ENCODE assay signal across 22 cellular contexts in the genomic region with DNA sequence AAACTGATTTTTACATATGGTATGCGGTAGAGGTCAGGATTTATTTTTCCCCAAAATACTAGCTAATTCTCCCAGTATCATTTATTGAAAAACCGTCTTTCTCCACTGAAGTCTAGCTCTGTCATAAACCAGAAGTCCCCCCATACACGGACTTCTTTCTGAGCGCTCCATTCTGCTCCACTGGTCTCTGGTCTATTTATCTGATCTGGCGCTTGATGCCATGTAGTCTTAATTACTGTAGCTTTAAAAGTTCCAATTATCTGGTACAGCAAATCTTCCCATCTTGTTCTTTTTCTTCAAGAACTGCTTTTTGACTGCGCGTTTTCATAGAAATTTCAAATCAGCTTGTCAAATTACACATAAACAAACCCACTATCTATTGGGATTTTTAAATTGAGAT. TPM values are rescaled to one million over a fixed set of nuclear protein-coding genes. Genes with fewer than 3 reads are reported as not detected.
A peak's percentile ranks its signal among the peaks of the same experiment; 100 is the strongest.
DNase-seq lines count a peak whose midpoint lies in the region; ATAC-seq and TF ChIP-seq lines count a peak whose summit lies in the region.
"Had no signal": no experiment of that assay in that cellular context is flagged by ENCODE, and none has a peak within 500 bp of the region (broad histone marks: within the 10 kb centered on the region; RNA-seq: fewer than 3 reads in every experiment).

No MANE protein-coding gene starts in this region.

- no peaks in the 10 kb centered on the region for H4K20me1 ChIP-seq in SK-N-SH (ENCODE audit: insufficient read depth)
- H4K20me1 ChIP-seq in PC-9 (ENCODE audit: insufficient read depth): peaks cover 11% of the 10 kb centered on the region

- H3K4me2 ChIP-seq in SK-N-SH: no peak overlapping the region
- no peak overlapping the region for H3K4me2 ChIP-seq in PC-9
- H3K4me2 ChIP-seq: A549, BLaER1 had no signal

- peaks cover 14% of the 10 kb centered on the region; the same call in 1 of the 2 replicates for H3K79me2 ChIP-seq in SK-N-SH (ENCODE audit: insufficient read depth)
- H3K79me2 ChIP-seq in PC-9 (ENCODE audit: low read depth): peaks cover 2% of the 10 kb centered on the region; the same call in 1 of the 2 replicates

- intact Hi-C loops in PC-9 (cut with micrococcal nuclease; ENCODE audit: unreplicated experiment): no loop called here

- H3F3A ChIP-seq in SK-N-SH (replicated peaks; ENCODE audit: insufficient read depth) (no peaks in the 10 kb centered on the region), PC-9 (ENCODE audit: insufficient read depth, low read depth) (no peaks in the 10 kb centered on the region; the same call in 1 of the 2 replicates)

- no peaks in the 10 kb centered on the region; the same call in 1 of the 2 replicates for H3K9me3 ChIP-seq in SK-N-SH
- H3K9me3 ChIP-seq in BE2C: no peaks in the 10 kb centered on the region
- no peaks in the 10 kb centered on the region for H3K9me3 ChIP-seq in PC-9 (ENCODE audit: insufficient read depth, low read depth)
- H3K9me3 ChIP-seq: A549, BLaER1 had no signal

- CTCF ChIA-PET in SK-N-SH (lab: Yijun Ruan, JAX) (interaction anchor here (1.9 to 3.5 kb wide), 3 partner anchors 11 to 85 kb away, joined by 7 to 21 read pairs (median 15); no protein-coding TSS in a partner anchor), PC-9 (lab: Charles Lee) (no interaction called here)

- no peaks in the 10 kb centered on the region for H3K9me2 ChIP-seq in SK-N-SH
- no peaks in the 10 kb centered on the region for H3K9me2 ChIP-seq in PC-9 (ENCODE audit: insufficient read depth)

- no peak for TF ChIP-seq CTCF in SK-N-SH (IDR thresholded peaks at IDR 0.05)
- no peak for TF ChIP-seq CTCF in BE2C (IDR thresholded peaks at IDR 0.05; ENCODE audit: low read depth, low read length)
- TF ChIP-seq CTCF in PC-9 (conservative IDR thresholded peaks at IDR 0.05): no peak

- H3K27ac ChIP-seq in SK-N-SH (ENCODE audit: low read depth in 2 of 2, low read length in 1 of 2) (peak overlapping the region in 1 of 2 experiments; percentile 19; a peak in 1 of 4 replicates), PC-9 (no peak overlapping the region)
- H3K27ac ChIP-seq: 22Rv1, A549, BLaER1 had no signal

- H3K4me3 ChIP-seq in SK-N-SH (ENCODE audit: low read depth in 2 of 2, low read length in 1 of 2) (no peak overlapping the region), BE2C (ENCODE audit: low read depth, low read length) (no peak overlapping the region), PC-9 (no peak overlapping the region)
- H3K4me3 ChIP-seq: A549, BLaER1, GM12878 had no signal

- no TSS peak for BruUV-seq in PC-9 (replicated peaks; lab: Mats Ljungman, UMichigan)

- TF ChIP-seq RAD21 in SK-N-SH (IDR thresholded peaks at IDR 0.05; ENCODE audit: low read length): no peak

- DNase-seq in SK-N-SH (peak; percentile 62), BE2C (peak; percentile 46), retina (peak; percentile 26), PC-9 (no peak)
- DNase-seq: AML-193; C1 segment of cervical spinal cord; CD4-positive, alpha-beta memory T cell; CD4-positive, CD25-positive, alpha-beta regulatory T cell; CD8-positive, alpha-beta memory T cell; COR-L47; DMS 273 treated with DMSO at 0.1 percent for 48 hours; DMS153; DMS53; DMS79; DND-41; EL; GDM1 had no signal

- no peaks in the 10 kb centered on the region; a peak in 1 of 4 replicates for H3K4me1 ChIP-seq in SK-N-SH (ENCODE audit: control insufficient read depth in 1 of 2, insufficient read depth in 2 of 2, low read depth in 1 of 2, low read length in 1 of 2)
- peaks cover 11% of the 10 kb centered on the region for H3K4me1 ChIP-seq in BE2C
- H3K4me1 ChIP-seq in PC-9 (replicated peaks; ENCODE audit: insufficient read depth): no peaks in the 10 kb centered on the region
- H3K4me1 ChIP-seq: A549, BLaER1 had no signal

- WGBS in SK-N-SH (ENCODE audit: low lambda C conversion rate): 77% methylated on average over 7 of the region's 7 CpGs

- no peaks in the 10 kb centered on the region for H3K27me3 ChIP-seq in SK-N-SH (ENCODE audit: insufficient read depth)
- H3K27me3 ChIP-seq in BE2C: no peaks in the 10 kb centered on the region
- H3K27me3 ChIP-seq in PC-9 (ENCODE audit: insufficient read depth, low read depth): no peaks in the 10 kb centered on the region
- H3K27me3 ChIP-seq: BLaER1 had no signal

- H2AFZ ChIP-seq in SK-N-SH (ENCODE audit: low read depth) (no peak overlapping the region), PC-9 (no peak overlapping the region)

- no peak; a peak in 1 of 4 replicates for TF ChIP-seq EP300 in SK-N-SH (IDR thresholded peaks at IDR 0.05; ENCODE audit: borderline replicate concordance in 1 of 2, low read depth in 1 of 2, low read length in 1 of 2)

- POLR2A ChIA-PET in SK-N-SH (lab: Yijun Ruan, JAX): interaction anchor here (1.2 kb wide), 1 partner anchor 14 kb away, joined by 4 read pairs; the partner anchor contains the start of gene DCUN1D2
- POLR2A ChIA-PET in PC-9 (lab: Charles Lee; ENCODE audit: unreplicated experiment): no interaction called here

- ATAC-seq in SK-N-SH treated with all-trans-retinoic acid at 6 μM for 48 hours: no peak
- ATAC-seq: A549, GM12878 had no signal

- H3K9ac ChIP-seq in SK-N-SH: no peak overlapping the region
- H3K9ac ChIP-seq: BLaER1 had no signal

- peaks cover 57 to 62% of the 10 kb centered on the region in 2 experiments for H3K36me3 ChIP-seq in SK-N-SH (replicated peaks in 1 of 2; ENCODE audit: control insufficient read depth in 1 of 2, insufficient read depth in 2 of 2, low read length in 1 of 2)
- H3K36me3 ChIP-seq in BE2C: peaks cover 62% of the 10 kb centered on the region
- H3K36me3 ChIP-seq in PC-9 (ENCODE audit: low read depth): peaks cover 39% of the 10 kb centered on the region

TF ChIP-seq in SK-N-SH, 30 proteins besides CTCF, POLR2A, EP300 and RAD21:
- TF ChIP-seq, protein P1, sequence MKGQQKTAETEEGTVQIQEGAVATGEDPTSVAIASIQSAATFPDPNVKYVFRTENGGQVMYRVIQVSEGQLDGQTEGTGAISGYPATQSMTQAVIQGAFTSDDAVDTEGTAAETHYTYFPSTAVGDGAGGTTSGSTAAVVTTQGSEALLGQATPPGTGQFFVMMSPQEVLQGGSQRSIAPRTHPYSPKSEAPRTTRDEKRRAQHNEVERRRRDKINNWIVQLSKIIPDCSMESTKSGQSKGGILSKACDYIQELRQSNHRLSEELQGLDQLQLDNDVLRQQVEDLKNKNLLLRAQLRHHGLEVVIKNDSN (IDR thresholded peaks at IDR 0.05; ENCODE audit: borderline replicate concordance, low read depth): no peak
- TF ChIP-seq GATA2 (CRISPR knock-in tag; IDR thresholded peaks at IDR 0.05) (peak; percentile 41; the same call in 1 of the 2 replicates), RXRA (IDR thresholded peaks at IDR 0.05; ENCODE audit: borderline replicate concordance, low read depth) (no peak), CHD2 (IDR thresholded peaks at IDR 0.05; ENCODE audit: low read length, partially characterized antibody) (peak; percentile 15)
TF ChIP-seq in SK-N-SH: peak in this region for 2.

TF ChIP-seq in SK-N-SH treated with all-trans-retinoic acid at 6 μM for 48 hours, 23 proteins besides CTCF, POLR2A, EP300 and RAD21:
- no peak for TF ChIP-seq TOX (CRISPR knock-in tag; IDR thresholded peaks at IDR 0.05; ENCODE audit: borderline replicate concordance)
- TF ChIP-seq ZNF8 (CRISPR knock-in tag; IDR thresholded peaks at IDR 0.05): no peak
- TF ChIP-seq ESRRG (CRISPR knock-in tag; IDR thresholded peaks at IDR 0.05): no peak
- TF ChIP-seq TCF4 (CRISPR knock-in tag; IDR thresholded peaks at IDR 0.05; ENCODE audit: borderline replicate concordance): no peak

RNA-seq across cellular contexts. Expression of gene DCUN1D2, which starts 13.7 kb away (rescaled TPM):
- polyA plus RNA-seq in SK-N-SH (2012; rRNA removed): 11.0 and 13.0 TPM in 2 replicates
- 7.2 and 7.4 TPM in 2 replicates for polyA plus RNA-seq in SK-N-SH (2012; cell fraction: cytosol; rRNA removed)
- polyA plus RNA-seq in SK-N-SH (2012; cell fraction: nucleus; rRNA removed): 58.3 and 68.7 TPM in 2 replicates
- polyA plus RNA-seq in BE2C (2012; ENCODE audit: insufficient read depth, insufficient read length, low read depth): 31.7 TPM
- total RNA-seq in PC-9 (2021): 33.0 and 34.7 TPM in 2 replicates

RNA-seq across cellular contexts. Expression of gene ADPRHL1, which starts 23.5 kb away (rescaled TPM):
- polyA plus RNA-seq in SK-N-SH (2012; rRNA removed): 1.0 and 1.2 TPM in 2 replicates
- polyA plus RNA-seq in SK-N-SH (2012; cell fraction: cytosol; rRNA removed): 0.64 and 0.81 TPM in 2 replicates
- 4.6 and 4.9 TPM in 2 replicates for polyA plus RNA-seq in SK-N-SH (2012; cell fraction: nucleus; rRNA removed)
- polyA plus RNA-seq in BE2C (2012; ENCODE audit: insufficient read depth, insufficient read length, low read depth): 0.54 TPM
- total RNA-seq in PC-9 (2021): 11.5 and 16.9 TPM in 2 replicates

Comparison
In these comparisons a context has a peak if more than half of its experiments do, and no peak if none do; other contexts are left out.
1. DNase-seq: peak in SK-N-SH (single experiment), BE2C (single experiment) and retina (single experiment); none in PC-9 (0 of 2).